Comparison of ENCODE assay signal across 21 cellular contexts in genomic region chr1:206668874-206669410, GRCh38. TPM values are rescaled to one million over a fixed set of nuclear protein-coding genes. Genes with fewer than 3 reads are reported as not detected.
DNase-seq lines count a peak whose midpoint lies in the region; ATAC-seq and TF ChIP-seq lines count a peak whose summit lies in the region.
"Had no signal": no experiment of that assay in that cellular context is flagged by ENCODE, and none has a peak within 500 bp of the region (broad histone marks: within the 10 kb centered on the region; RNA-seq: fewer than 3 reads in every experiment).

No MANE protein-coding gene starts in this region.

- no peak overlapping the region for H2BK20ac ChIP-seq in IMR-90 (ENCODE audit: low read depth, low read length)

- intact Hi-C loops in left ventricle myocardium inferior (cut with micrococcal nuclease) (no loop called here), right cardiac atrium (cut with DNase I) (no loop called here), IMR-90 (cut with micrococcal nuclease) (no loop called here)

- H3K79me2 ChIP-seq in hepatocyte, result no peaks in the 10 kb centered on the region

- H3K36me3 Mint-ChIP-seq in T-helper 17 cell (ENCODE audit: low read depth), result peaks cover 9% of the 10 kb centered on the region
- H3K36me3 Mint-ChIP-seq: CD4-positive, CD25-positive, alpha-beta regulatory T cell; CD8-positive, alpha-beta T cell had no signal

- H3K36me3 ChIP-seq in left ventricle myocardium inferior (no peaks in the 10 kb centered on the region), IMR-90 (ENCODE audit: control insufficient read depth, insufficient read depth, low read length) (no peaks in the 10 kb centered on the region), hepatocyte (replicated peaks; ENCODE audit: insufficient read depth, low read depth) (no peaks in the 10 kb centered on the region)
- H3K36me3 ChIP-seq: BE2C had no signal

- H3K56ac ChIP-seq in IMR-90 (ENCODE audit: extremely low read depth, insufficient read depth, low read length), result no peak overlapping the region

- no peaks in the 10 kb centered on the region for H3K79me1 ChIP-seq in IMR-90 (ENCODE audit: low read depth in 1 of 2, low read length in 2 of 2)

- H4K20me1 ChIP-seq in IMR-90 (ENCODE audit: insufficient read depth, low read length), result no peaks in the 10 kb centered on the region
- H4K20me1 ChIP-seq in hepatocyte (ENCODE audit: insufficient read depth, poor library complexity, severe bottlenecking), result no peaks in the 10 kb centered on the region

- H3K27ac ChIP-seq in left ventricle myocardium inferior (replicated peaks) (peak overlapping the region; percentile 96), right cardiac atrium (ENCODE audit: low read length) (no peak overlapping the region), IMR-90 (ENCODE audit: insufficient read depth, low read length) (no peak overlapping the region), hepatocyte (no peak overlapping the region)
- H3K27ac ChIP-seq: 22Rv1, C4-2B had no signal

- H3K4me1 ChIP-seq in left ventricle myocardium inferior, result peaks cover 65% of the 10 kb centered on the region
- peaks cover 6% of the 10 kb centered on the region for H3K4me1 ChIP-seq in right cardiac atrium (ENCODE audit: control insufficient read depth, insufficient read depth, low read length)
- H3K4me1 ChIP-seq in IMR-90 (ENCODE audit: control insufficient read depth, insufficient read depth, low read length), result peaks cover 7% of the 10 kb centered on the region
- H3K4me1 ChIP-seq in hepatocyte (ENCODE audit: insufficient read depth), result peaks cover 14% of the 10 kb centered on the region

- no TSS peak for BruUV-seq in IMR-90 (replicated peaks; lab: Mats Ljungman, UMichigan)

- no peak overlapping the region for H3K23ac ChIP-seq in IMR-90 (ENCODE audit: low read depth, low read length)

- H3K4ac ChIP-seq in IMR-90 (ENCODE audit: low read depth, low read length), result no peak overlapping the region

- peaks cover 4% of the 10 kb centered on the region; the same call in 1 of the 2 replicates for H3K9me1 ChIP-seq in IMR-90 (ENCODE audit: insufficient read depth, low read length)

- H3K27me3 Mint-ChIP-seq in T-helper 17 cell, result peaks cover 41% of the 10 kb centered on the region

- H3K27ac Mint-ChIP-seq in T-helper 17 cell, result peak overlapping the region; percentile 57
- H3K27ac Mint-ChIP-seq: CD8-positive, alpha-beta T cell; GM23338; H9; HFFc6 had no signal

- H2AK5ac ChIP-seq in IMR-90 (ENCODE audit: low read depth, low read length), result no peak overlapping the region

- ATAC-seq in right cardiac atrium (no peak), IMR-90 (ENCODE audit: low read depth) (no peak), T-helper 17 cell (no peak), GM19328 (IDR thresholded peaks at IDR 0.05; ENCODE audit: unreplicated experiment) (no peak), HG02973 (IDR thresholded peaks at IDR 0.05; ENCODE audit: unreplicated experiment) (no peak)
- ATAC-seq: CD8-positive, alpha-beta T cell; GM23338; HCT116 had no signal

- dilution Hi-C loops in IMR-90 (cut with HindIII; ENCODE audit: low sequenced_read_pairs, unreplicated experiment), result no loop called here

- H3K4me3 Mint-ChIP-seq in T-helper 17 cell, result no peak overlapping the region
- H3K4me3 Mint-ChIP-seq: CD4-positive, CD25-positive, alpha-beta regulatory T cell; CD8-positive, alpha-beta T cell; GM23338; H9; HFFc6 had no signal

- no peak overlapping the region for H4K91ac ChIP-seq in IMR-90 (ENCODE audit: insufficient read depth, low read depth, low read length)

- no peaks in the 10 kb centered on the region for H3K9me3 ChIP-seq in left ventricle myocardium inferior (replicated peaks)
- no peaks in the 10 kb centered on the region for H3K9me3 ChIP-seq in right cardiac atrium (ENCODE audit: control insufficient read depth, low read length)
- no peaks in the 10 kb centered on the region for H3K9me3 ChIP-seq in IMR-90 (ENCODE audit: control insufficient read depth, insufficient read depth, low read length)
- no peaks in the 10 kb centered on the region for H3K9me3 ChIP-seq in T-helper 17 cell (ENCODE audit: control insufficient read depth, low read length, poor library complexity, severe bottlenecking)
- H3K9me3 ChIP-seq in hepatocyte (ENCODE audit: low read depth), result no peaks in the 10 kb centered on the region
- H3K9me3 ChIP-seq: BE2C, Caco-2 had no signal

- TF ChIP-seq POLR2A in IMR-90 (IDR thresholded peaks at IDR 0.05; ENCODE audit: low read depth, low read length), result no peak

- H2AFZ ChIP-seq in IMR-90 (replicated peaks; ENCODE audit: low read length, poor library complexity) (no peak overlapping the region), hepatocyte (no peak overlapping the region)

- no peak overlapping the region for H3K14ac ChIP-seq in IMR-90 (replicated peaks; ENCODE audit: low read depth, low read length)

- no peak overlapping the region for H4K8ac ChIP-seq in IMR-90 (ENCODE audit: low read depth in 2 of 2, low read length in 2 of 2)

- no peak overlapping the region for H3K9ac ChIP-seq in IMR-90 (ENCODE audit: low read depth, low read length)

- H3K4me3 ChIP-seq in left ventricle myocardium inferior, result no peak overlapping the region
- H3K4me3 ChIP-seq in right cardiac atrium (ENCODE audit: low read length), result no peak overlapping the region
- no peak overlapping the region for H3K4me3 ChIP-seq in IMR-90 (ENCODE audit: insufficient read depth, low read depth, low read length)
- H3K4me3 ChIP-seq in hepatocyte, result no peak overlapping the region
- H3K4me3 ChIP-seq: GM23338 had no signal

- CTCF ChIA-PET in IMR-90 (lab: Yijun Ruan, JAX), result interaction anchor here (1.1 to 1.8 kb wide), 2 partner anchors 35 to 38 kb away, joined by 3 to 6 read pairs; no protein-coding TSS in a partner anchor

- H3K18ac ChIP-seq in IMR-90 (ENCODE audit: low read depth, low read length), result no peak overlapping the region

- H3K4me2 ChIP-seq in IMR-90 (ENCODE audit: low read depth, low read length), result no peak overlapping the region
- no peak overlapping the region for H3K4me2 ChIP-seq in hepatocyte
- H3K4me2 ChIP-seq: GM23338 had no signal

- H3K27me3 ChIP-seq in left ventricle myocardium inferior (ENCODE audit: low read depth) (no peaks in the 10 kb centered on the region), right cardiac atrium (ENCODE audit: control insufficient read depth, insufficient read depth) (no peaks in the 10 kb centered on the region), IMR-90 (ENCODE audit: control insufficient read depth, insufficient read depth, low read length) (peaks cover 8% of the 10 kb centered on the region), hepatocyte (peaks cover under 1% of the 10 kb centered on the region)
- H3K27me3 ChIP-seq: BE2C had no signal

- POLR2A ChIA-PET in IMR-90 (lab: Charles Lee; ENCODE audit: unreplicated experiment), result interaction anchor here (0.9 kb wide), 1 partner anchor 56 kb away, joined by 3 read pairs; no protein-coding TSS in a partner anchor

- no peak for TF ChIP-seq CTCF in left ventricle myocardium inferior (IDR thresholded peaks at IDR 0.05; ENCODE audit: borderline replicate concordance)
- no peak for TF ChIP-seq CTCF in IMR-90 (conservative IDR thresholded peaks at IDR 0.05; ENCODE audit: low read depth, low read length)
- no peak for TF ChIP-seq CTCF in hepatocyte (IDR thresholded peaks at IDR 0.05; ENCODE audit: poor library complexity)

- TF ChIP-seq RAD21 in IMR-90 (IDR thresholded peaks at IDR 0.05; ENCODE audit: low read length), result no peak

- H4K5ac ChIP-seq in IMR-90 (ENCODE audit: low read depth, low read length), result no peak overlapping the region

- peaks cover 9% of the 10 kb centered on the region for H3K4me1 Mint-ChIP-seq in T-helper 17 cell

- H2BK5ac ChIP-seq in IMR-90 (ENCODE audit: low read depth, low read length, poor library complexity, severe bottlenecking), result no peak overlapping the region

- 86% methylated on average over 6 of the region's 6 CpGs for WGBS in right cardiac atrium
- WGBS in IMR-90 (ENCODE audit: extremely low coverage in 2 of 2, insufficient read length in 1 of 2), 2 experiments, result no CpG with 5 or more reads among the region's 6 CpGs
- WGBS in hepatocyte (ENCODE audit: low lambda C conversion rate, missing lambda C conversion rate), result 87% methylated on average over 6 of the region's 6 CpGs

- H2BK120ac ChIP-seq in IMR-90 (ENCODE audit: low read depth, low read length), result no peak overlapping the region

- in situ Hi-C loops in IMR-90 (cut with MboI; ENCODE audit: low sequenced_read_pairs), result loop anchor here (10.0 kb wide), 1 partner anchor 184 kb away; no protein-coding TSS in a partner anchor

- DNase-seq in left ventricle myocardium inferior (no peak), right cardiac atrium (no peak), IMR-90 (no peak), T-helper 17 cell (no peak), hepatocyte (ENCODE audit: low spot score) (no peak)
- DNase-seq: ACHN; AML-193; BE2C; Caco-2; CD4-positive, CD25-positive, alpha-beta regulatory T cell; CD8-positive, alpha-beta T cell; DMS153; DND-41; H9; HFFc6 had no signal

- H2AK9ac ChIP-seq in IMR-90 (replicated peaks; ENCODE audit: low read depth, low read length, poor library complexity), result no peak overlapping the region

- no peaks in the 10 kb centered on the region for H3K9me2 ChIP-seq in hepatocyte (replicated peaks; ENCODE audit: insufficient read depth)

- no peak overlapping the region for H2BK15ac ChIP-seq in IMR-90 (ENCODE audit: low read depth, low read length)

RNA-seq across cellular contexts. Expression of gene MAPKAPK2, which starts 15.8 kb away (rescaled TPM):
- 215 TPM for total RNA-seq in left ventricle myocardium inferior
- total RNA-seq in right cardiac atrium, result 100 to 1,000 TPM; 192 to 221 (median 216) TPM
- 129 TPM for polyA plus RNA-seq in right cardiac atrium
- total RNA-seq in IMR-90 (2012; rRNA removed), result 50.8 and 56.5 TPM in 2 replicates
- 60.7 and 66.4 TPM in 2 replicates for polyA plus RNA-seq in IMR-90 (2012; rRNA removed)
- polyA plus RNA-seq in IMR-90 (2012; cell fraction: cytosol; rRNA removed), result 42.3 and 56.1 TPM in 2 replicates
- polyA plus RNA-seq in IMR-90 (2012; cell fraction: nucleus; rRNA removed; ENCODE audit: low replicate concordance), result 86.1 and 91.5 TPM in 2 replicates
- 100 to 1,000 TPM; 181 to 182 TPM for total RNA-seq in T-helper 17 cell
- 38.9 and 39.4 TPM in 2 replicates for total RNA-seq in hepatocyte
- polyA plus RNA-seq in hepatocyte, result 12.8 and 13.3 TPM in 2 replicates

RNA-seq across cellular contexts. Expression of gene DYRK3, which starts 33.6 kb away (rescaled TPM):
- total RNA-seq in left ventricle myocardium inferior (26.6 TPM), right cardiac atrium (10 to 100 TPM; 15.7 to 29.8 (median 23.4) TPM), IMR-90 (2012; rRNA removed) (21.1 and 22.0 TPM in 2 replicates), T-helper 17 cell (1 to 10 TPM; 3.0 to 3.6 TPM), hepatocyte (4.6 and 6.2 TPM in 2 replicates)
- polyA plus RNA-seq in right cardiac atrium (17.0 TPM), IMR-90 (2012; rRNA removed) (4.6 and 5.5 TPM in 2 replicates), hepatocyte (5.8 and 8.9 TPM in 2 replicates)
- polyA plus RNA-seq in IMR-90 (2012; cell fraction: cytosol; rRNA removed), result 2.2 and 3.2 TPM in 2 replicates
- 2.4 and 9.7 TPM in 2 replicates for polyA plus RNA-seq in IMR-90 (2012; cell fraction: nucleus; rRNA removed; ENCODE audit: low replicate concordance)
- total RNA-seq: Caco-2 had no signal

RNA-seq across cellular contexts. Expression of gene EIF2D, which starts 56.7 kb away (rescaled TPM):
- total RNA-seq in left ventricle myocardium inferior (29.2 TPM), right cardiac atrium (10 to 100 TPM; 24.6 to 28.0 (median 25.8) TPM), IMR-90 (2012; rRNA removed) (51.7 and 69.4 TPM in 2 replicates), T-helper 17 cell (10 to 100 TPM; 43.6 to 45.4 TPM), hepatocyte (30.1 and 40.4 TPM in 2 replicates)
- polyA plus RNA-seq in right cardiac atrium (23.0 TPM), IMR-90 (2012; rRNA removed) (58.7 and 64.3 TPM in 2 replicates), hepatocyte (25.7 and 27.7 TPM in 2 replicates)
- 39.4 and 47.6 TPM in 2 replicates for polyA plus RNA-seq in IMR-90 (2012; cell fraction: cytosol; rRNA removed)
- 35.3 and 72.9 TPM in 2 replicates for polyA plus RNA-seq in IMR-90 (2012; cell fraction: nucleus; rRNA removed; ENCODE audit: low replicate concordance)
